Comparison of ENCODE assay signal across 8 cellular contexts in the genomic region with DNA sequence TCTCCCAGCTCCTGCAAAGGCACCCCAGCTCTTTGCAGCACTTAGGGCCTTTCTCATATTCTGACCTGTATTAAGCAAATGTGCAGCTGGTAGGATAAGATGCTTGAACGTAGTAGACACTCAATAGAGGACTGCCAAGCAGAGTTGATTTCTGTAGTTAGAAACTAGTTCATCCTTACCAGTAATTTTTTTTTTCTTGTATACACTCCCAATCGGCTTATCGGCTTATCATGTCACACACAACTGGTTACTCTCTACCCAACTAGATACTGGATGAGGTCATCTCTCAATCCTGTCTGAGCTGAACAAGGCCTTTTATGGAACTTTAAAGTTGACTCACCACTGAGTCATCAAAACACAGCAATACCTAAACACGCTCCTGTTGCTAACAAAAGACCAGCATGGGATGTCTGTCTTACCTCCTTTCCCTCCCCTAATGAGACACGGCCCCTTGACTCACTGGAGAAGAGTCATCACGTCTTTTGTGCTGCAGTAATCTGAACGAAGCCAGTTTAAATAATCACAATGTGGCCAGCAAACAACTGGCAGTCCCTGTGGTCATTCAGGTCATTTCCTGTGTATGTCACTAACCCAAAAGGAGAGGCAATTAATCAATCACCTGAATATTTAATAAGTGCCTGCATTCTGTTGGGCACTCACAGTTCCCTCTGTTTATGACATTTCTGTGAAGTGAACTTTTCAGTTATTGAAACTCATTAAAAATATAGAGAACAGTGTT. TPM values are rescaled to one million over a fixed set of nuclear protein-coding genes. Genes with fewer than 3 reads are reported as not detected.
DNase-seq lines count a peak whose midpoint lies in the region; ATAC-seq, FAIRE-seq and TF ChIP-seq lines count a peak whose summit lies in the region.

No MANE protein-coding gene starts in this region.

- no peaks in the 10 kb centered on the region for H3K36me3 ChIP-seq in RWPE2 (ENCODE audit: low read depth)
- no peaks in the 10 kb centered on the region for H3K36me3 ChIP-seq in adipocyte (ENCODE audit: control insufficient read depth, insufficient read depth, low read length, severe bottlenecking)

- H3K9me3 ChIP-seq in RWPE2 (ENCODE audit: severe bottlenecking) (peaks cover 1% of the 10 kb centered on the region), adipocyte (ENCODE audit: control insufficient read depth, low read length) (no peaks in the 10 kb centered on the region), right cardiac atrium (ENCODE audit: control insufficient read depth, low read length) (no peaks in the 10 kb centered on the region)

- H3K9ac ChIP-seq in adipocyte (ENCODE audit: low read length): peak overlapping the region; percentile 69

- intact Hi-C loops in right cardiac atrium (cut with DNase I): no loop called here

- peak; percentile 76 for FAIRE-seq in HTR-8/SVneo (lab: Jason Lieb, UNC)

- no peak overlapping the region for H3K4me3 ChIP-seq in RWPE2 (ENCODE audit: severe bottlenecking)
- H3K4me3 ChIP-seq in adipocyte (ENCODE audit: low read length): peak overlapping the region; percentile 53
- H3K4me3 ChIP-seq in right cardiac atrium (ENCODE audit: low read length): no peak overlapping the region
- H3K4me3 ChIP-seq in skin epidermis: no peak overlapping the region

- ATAC-seq in GM21619 (IDR thresholded peaks at IDR 0.05; ENCODE audit: unreplicated experiment) (peak; percentile 89), RWPE2 (ENCODE audit: low read depth) (peak; percentile 87), right cardiac atrium (peak; percentile 73 to 93)

- 10% methylated on average over 7 of the region's 7 CpGs for WGBS in right cardiac atrium

- DNase-seq in Daoy (ENCODE audit: low read depth) (peak; percentile 99), HTR-8/SVneo (ENCODE audit: insufficient read length, low spot score) (peak; percentile 94), RWPE2 (ENCODE audit: low spot score) (peak; percentile 88), adipocyte (ENCODE audit: low read depth) (peak; percentile 98), right cardiac atrium (peak in 1 of 3 donors; percentile 55), NCI-H526 (lab: John Stamatoyannopoulos, UW) (no peak)

- peaks cover 43% of the 10 kb centered on the region for H3K4me1 ChIP-seq in RWPE2 (ENCODE audit: insufficient read depth, poor library complexity, severe bottlenecking)
- peaks cover 46% of the 10 kb centered on the region for H3K4me1 ChIP-seq in adipocyte (ENCODE audit: control insufficient read depth, insufficient read depth, low read length)
- H3K4me1 ChIP-seq in right cardiac atrium (ENCODE audit: control insufficient read depth, insufficient read depth, low read length): peaks cover 9% of the 10 kb centered on the region

- H3K27ac ChIP-seq in RWPE2 (ENCODE audit: poor library complexity, severe bottlenecking) (peak overlapping the region; percentile 97), right cardiac atrium (ENCODE audit: low read length) (peak overlapping the region; percentile 98), skin epidermis (peak overlapping the region in 20 of 21 experiments; percentile 37 to 99 (median 80))

- no peak for TF ChIP-seq CTCF in RWPE2 (IDR thresholded peaks at IDR 0.05; ENCODE audit: poor library complexity, severe bottlenecking)

- no peaks in the 10 kb centered on the region for H3K27me3 ChIP-seq in RWPE2 (ENCODE audit: insufficient read depth, poor library complexity, severe bottlenecking)
- no peaks in the 10 kb centered on the region for H3K27me3 ChIP-seq in adipocyte (replicated peaks; ENCODE audit: control insufficient read depth, insufficient read depth, low read length)
- no peaks in the 10 kb centered on the region for H3K27me3 ChIP-seq in right cardiac atrium (ENCODE audit: control insufficient read depth, insufficient read depth)

RNA-seq across cellular contexts. Expression of gene WEE1, which starts 7.5 kb away (rescaled TPM):
- 64.0 and 69.1 TPM in 2 replicates for total RNA-seq in Daoy (2014; rRNA removed; shearing (Covaris generic))
- 10 to 100 TPM; 51.6 to 85.0 (median 60.4) TPM for total RNA-seq in right cardiac atrium
- 30.0 TPM for polyA plus RNA-seq in right cardiac atrium

Comparison
In these comparisons a context has a peak if more than half of its experiments do, and no peak if none do; other contexts are left out.
1. DNase-seq: peak in Daoy (single experiment), HTR-8/SVneo (single experiment), RWPE2 (single experiment) and adipocyte (single experiment); none in NCI-H526 (0 of 2).
2. Peak in every context shown above with its lines, with median percentiles within 50 percentile points of each other: ATAC-seq and H3K27ac ChIP-seq.